In the genomic region with DNA sequence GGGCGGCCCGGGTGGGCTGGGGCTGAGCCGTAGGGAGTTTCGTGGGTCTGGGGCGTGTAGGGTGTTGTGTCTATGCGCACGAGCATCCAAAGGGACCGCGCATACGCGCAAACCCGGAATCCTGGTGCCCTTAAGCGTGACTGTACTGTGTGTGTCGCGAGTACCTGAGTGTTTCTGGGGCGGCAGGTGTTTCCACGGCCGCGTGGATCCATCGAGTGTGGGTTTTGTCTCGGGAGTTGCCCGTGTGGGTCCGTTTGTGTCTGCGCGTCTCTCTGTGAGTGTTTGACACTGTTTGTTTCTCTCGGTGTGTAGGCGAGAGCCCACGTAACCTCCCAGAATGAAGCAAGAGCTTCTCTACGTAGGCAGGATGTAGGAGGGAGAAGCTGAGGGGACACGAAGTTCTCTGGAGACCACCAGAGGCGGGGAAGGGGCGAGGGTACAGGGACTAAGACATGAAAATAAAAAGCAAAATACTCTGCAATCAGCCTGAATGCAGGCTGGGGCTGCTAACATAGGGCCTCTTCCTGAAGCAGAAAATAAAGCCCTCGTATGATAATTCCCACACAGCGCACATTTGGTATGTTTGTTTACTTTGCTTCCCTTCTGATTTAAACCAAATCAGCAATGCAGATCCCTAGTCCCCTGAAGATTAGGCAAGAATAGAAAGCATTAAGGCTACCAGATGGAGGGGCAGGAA, we compare ENCODE assay signal across 10 cellular contexts. TPM values are rescaled to one million over a fixed set of nuclear protein-coding genes. Genes with fewer than 3 reads are reported as not detected.
DNase-seq lines count a peak whose midpoint lies in the region; ATAC-seq and TF ChIP-seq lines count a peak whose summit lies in the region.
"Had no signal": no experiment of that assay in that cellular context is flagged by ENCODE, and none has a peak within 500 bp of the region (broad histone marks: within the 10 kb centered on the region; RNA-seq: fewer than 3 reads in every experiment).

No MANE protein-coding gene starts in this region.

- DNase-seq in NCI-H82 (lab: John Stamatoyannopoulos, UW) (peak; percentile 55), NCI-H82 treated with DMSO at 0.1 percent for 48 hours (lab: John Stamatoyannopoulos, UW; ENCODE audit: unreplicated experiment) (no peak), astrocyte of the cerebellum (ENCODE audit: low read depth) (no peak), inferior parietal cortex (ENCODE audit: extremely low spot score) (peak; percentile 32), suprapubic skin (ENCODE audit: low spot score in 2 of 2) (no peak), hepatic stellate cell (ENCODE audit: low spot score) (no peak), immature natural killer cell (no peak)
- DNase-seq: small intestine; stimulated activated naive B cell treated with anti-CD40 and anti-IgM and Interleukin-4, amounts not matched to agents 10 μg/mL and 1 μg/mL and 100 μg/mL, for 72 hours had no signal

- H3K27me3 ChIP-seq in suprapubic skin: peaks cover 47% of the 10 kb centered on the region

- H3K4me3 ChIP-seq in astrocyte of the cerebellum (ENCODE audit: low read depth, low read length): peak overlapping the region; percentile 48
- peak overlapping the region; percentile 46 for H3K4me3 ChIP-seq in suprapubic skin

- no peak overlapping the region for H3K27ac ChIP-seq in suprapubic skin

- peaks cover 13% of the 10 kb centered on the region for H3K4me1 ChIP-seq in suprapubic skin

- no peak overlapping the region for H3K4me3 Mint-ChIP-seq in immature natural killer cell
- H3K4me3 Mint-ChIP-seq: stimulated activated naive B cell treated with anti-CD40 and anti-IgM and Interleukin-4, amounts not matched to agents 10 μg/mL and 1 μg/mL and 100 μg/mL, for 72 hours had no signal

- H3K36me3 ChIP-seq in suprapubic skin: no peaks in the 10 kb centered on the region

- H3K4me1 Mint-ChIP-seq in immature natural killer cell: no peaks in the 10 kb centered on the region

- TF ChIP-seq CTCF in astrocyte of the cerebellum (IDR thresholded peaks at IDR 0.05; ENCODE audit: low read depth, low read length, missing control alignments) (no peak), suprapubic skin (IDR thresholded peaks at IDR 0.05) (no peak)

- no peaks in the 10 kb centered on the region for H3K36me3 Mint-ChIP-seq in immature natural killer cell

- H3K9me3 Mint-ChIP-seq in immature natural killer cell: peaks cover 13 to 55% (median 21%) of the 10 kb centered on the region in 6 donors

- peaks cover 11 to 19% (median 15%) of the 10 kb centered on the region in 3 donors for H3K27me3 Mint-ChIP-seq in immature natural killer cell (ENCODE audit: low read depth in 3 of 3)

- H3K9me3 ChIP-seq in suprapubic skin: no peaks in the 10 kb centered on the region

- no peak for TF ChIP-seq POLR2A in suprapubic skin (IDR thresholded peaks at IDR 0.05)

- 8% methylated on average over 25 of the region's 34 CpGs for WGBS in suprapubic skin

- ATAC-seq in GM18517 (IDR thresholded peaks at IDR 0.05; ENCODE audit: unreplicated experiment): no peak
- ATAC-seq: stimulated activated naive B cell treated with anti-CD40 and anti-IgM and Interleukin-4, amounts not matched to agents 10 μg/mL and 1 μg/mL and 100 μg/mL, for 72 hours had no signal

- in situ Hi-C loops in astrocyte of the cerebellum (cut with HindIII; ENCODE audit: low sequenced_read_pairs): no loop called here

- TF ChIP-seq EP300 in suprapubic skin (IDR thresholded peaks at IDR 0.05): no peak

- H3K27ac Mint-ChIP-seq in immature natural killer cell: no peak overlapping the region
- H3K27ac Mint-ChIP-seq: stimulated activated naive B cell treated with anti-CD40 and anti-IgM and Interleukin-4, amounts not matched to agents 10 μg/mL and 1 μg/mL and 100 μg/mL, for 72 hours had no signal

RNA-seq across cellular contexts. Expression of a gene that starts 0.6 kb away (rescaled TPM):
- total RNA-seq in suprapubic skin: not detected
- not detected for polyA plus RNA-seq in immature natural killer cell

Comparison
In these comparisons a context has a peak if more than half of its experiments do, and no peak if none do; other contexts are left out.
1. DNase-seq: peak in NCI-H82 (single experiment) and inferior parietal cortex (single experiment); none in NCI-H82 treated with DMSO at 0.1 percent for 48 hours (single experiment), astrocyte of the cerebellum (single experiment), suprapubic skin (0 of 2), hepatic stellate cell (single experiment) and immature natural killer cell (0 of 3).